Comparison of ENCODE assay signal across 28 cellular contexts in the genomic region with DNA sequence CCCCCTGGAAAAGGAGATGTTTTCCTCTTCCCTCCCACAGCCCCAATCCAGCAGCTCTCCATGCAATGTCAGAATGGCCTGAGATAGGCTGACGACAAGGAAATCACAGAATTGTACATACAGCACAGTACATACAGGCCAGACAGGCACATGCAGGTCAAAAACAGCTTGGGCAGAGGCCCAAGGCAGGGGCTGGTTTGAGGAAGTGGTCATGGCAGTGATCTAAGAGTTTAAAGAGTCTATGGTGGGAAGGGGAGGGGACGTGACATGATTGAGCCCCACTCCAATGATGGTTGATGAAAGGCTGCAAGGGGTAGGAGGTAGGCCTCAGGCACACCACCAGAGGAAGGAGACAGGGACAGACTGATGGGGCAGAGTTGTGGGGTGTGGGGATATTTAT. TPM values are rescaled to one million over a fixed set of nuclear protein-coding genes. Genes with fewer than 3 reads are reported as not detected.
DNase-seq lines count a peak whose midpoint lies in the region; ATAC-seq and TF ChIP-seq lines count a peak whose summit lies in the region.
"Had no signal": no experiment of that assay in that cellular context is flagged by ENCODE, and none has a peak within 500 bp of the region (broad histone marks: within the 10 kb centered on the region; RNA-seq: fewer than 3 reads in every experiment).

No MANE protein-coding gene starts in this region.

- no peaks in the 10 kb centered on the region for H3F3A ChIP-seq in SK-N-SH (replicated peaks; ENCODE audit: insufficient read depth)

- H3K27me3 ChIP-seq in BLaER1 (no peaks in the 10 kb centered on the region), SK-N-SH (ENCODE audit: insufficient read depth) (no peaks in the 10 kb centered on the region)
- H3K27me3 ChIP-seq: breast epithelium, esophagus muscularis mucosa, hepatocyte, spleen had no signal

- H3K4me3 ChIP-seq in BLaER1 = no peak overlapping the region
- no peak overlapping the region for H3K4me3 ChIP-seq in SK-N-SH (ENCODE audit: low read depth in 2 of 2, low read length in 1 of 2)
- H3K4me3 ChIP-seq: breast epithelium, esophagus muscularis mucosa, hepatocyte, spleen had no signal

- TF ChIP-seq RAD21 in SK-N-SH (IDR thresholded peaks at IDR 0.05; ENCODE audit: low read length) = no peak

- no peaks in the 10 kb centered on the region for H3K9me3 Mint-ChIP-seq in HFFc6
- H3K9me3 Mint-ChIP-seq in WTC11 = no peaks in the 10 kb centered on the region
- H3K9me3 Mint-ChIP-seq in endothelial cell (ENCODE audit: unreplicated experiment) = no peaks in the 10 kb centered on the region
- H3K9me3 Mint-ChIP-seq: activated naive CD4-positive, alpha-beta T cell treated with anti-CD3 and anti-CD28 coated beads, Interleukin-2, amount 10 ng/mL, durations not matched to agents 7 days and 5 days; endodermal cell had no signal

- CTCF ChIA-PET in WTC11 (lab: Charles Lee) (interaction anchor here (1.8 to 3.2 kb wide), 2 partner anchors 15 to 42 kb away, joined by 7 to 35 read pairs; no protein-coding TSS in a partner anchor), SK-N-SH (lab: Yijun Ruan, JAX) (interaction anchor here (2.2 to 2.3 kb wide), 2 partner anchors 16 to 41 kb away, joined by 11 to 14 read pairs; no protein-coding TSS in a partner anchor)

- POLR2A ChIA-PET in WTC11 (lab: Charles Lee) (interaction anchor here (1.7 kb wide), 1 partner anchor 15 kb away, joined by 7 read pairs; no protein-coding TSS in a partner anchor), SK-N-SH (lab: Yijun Ruan, JAX) (no interaction called here)

- H3K4me1 ChIP-seq in BLaER1 = peaks cover 52% of the 10 kb centered on the region
- peaks cover 12 to 39% of the 10 kb centered on the region in 2 experiments; a peak in 2 of 4 replicates for H3K4me1 ChIP-seq in SK-N-SH (ENCODE audit: control insufficient read depth in 1 of 2, insufficient read depth in 2 of 2, low read depth in 1 of 2, low read length in 1 of 2)

- peaks cover 80% of the 10 kb centered on the region for H3K36me3 ChIP-seq in BLaER1
- H3K36me3 ChIP-seq in SK-N-SH (replicated peaks in 1 of 2; ENCODE audit: control insufficient read depth in 1 of 2, insufficient read depth in 2 of 2, low read length in 1 of 2) = peaks cover 0 to 31% of the 10 kb centered on the region in 2 experiments
- H3K36me3 ChIP-seq: breast epithelium had no signal

- TF ChIP-seq CTCF in HFFc6 (IDR thresholded peaks at IDR 0.05) = no peak
- no peak for TF ChIP-seq CTCF in WTC11 (IDR thresholded peaks at IDR 0.05)
- TF ChIP-seq CTCF in endothelial cell (IDR thresholded peaks at IDR 0.05; ENCODE audit: unreplicated experiment) = no peak
- TF ChIP-seq CTCF in SK-N-SH (IDR thresholded peaks at IDR 0.05) = no peak

- H3K9ac ChIP-seq in BLaER1 = no peak overlapping the region
- H3K9ac ChIP-seq in SK-N-SH = no peak overlapping the region

- WGBS in SK-N-SH (ENCODE audit: low lambda C conversion rate) = 94% methylated on average over 2 of the region's 2 CpGs

- H3K4me3 Mint-ChIP-seq in HFFc6 (no peak overlapping the region), WTC11 (no peak overlapping the region), endothelial cell (ENCODE audit: unreplicated experiment) (no peak overlapping the region)
- H3K4me3 Mint-ChIP-seq: activated CD4-positive, alpha-beta T cell treated with anti-CD3 and anti-CD28 coated beads for 36 hours; activated naive CD4-positive, alpha-beta T cell treated with anti-CD3 and anti-CD28 coated beads, Interleukin-2, amount 10 ng/mL, durations not matched to agents 7 days and 5 days; endodermal cell had no signal

- peaks cover 13% of the 10 kb centered on the region for H3K36me3 Mint-ChIP-seq in HFFc6 (ENCODE audit: low read depth)
- peaks cover 12% of the 10 kb centered on the region for H3K36me3 Mint-ChIP-seq in WTC11
- peaks cover 49% of the 10 kb centered on the region for H3K36me3 Mint-ChIP-seq in endothelial cell (ENCODE audit: low read depth, unreplicated experiment)

- H3K27ac ChIP-seq in BLaER1 (no peak overlapping the region), SK-N-SH (ENCODE audit: low read depth in 2 of 2, low read length in 1 of 2) (no peak overlapping the region; a peak in 1 of 4 replicates)
- H3K27ac ChIP-seq: breast epithelium, esophagus muscularis mucosa, hepatocyte, spleen had no signal

- H2AFZ ChIP-seq in SK-N-SH (ENCODE audit: low read depth) = no peak overlapping the region
- H2AFZ ChIP-seq: hepatocyte had no signal

- peaks cover 6% of the 10 kb centered on the region for H3K27me3 Mint-ChIP-seq in HFFc6 (ENCODE audit: insufficient read depth)
- no peaks in the 10 kb centered on the region for H3K27me3 Mint-ChIP-seq in WTC11 (ENCODE audit: low read depth)
- peaks cover 5% of the 10 kb centered on the region for H3K27me3 Mint-ChIP-seq in endothelial cell (ENCODE audit: unreplicated experiment)
- H3K27me3 Mint-ChIP-seq: activated CD4-positive, alpha-beta T cell treated with anti-CD3 and anti-CD28 coated beads for 36 hours; activated naive CD4-positive, alpha-beta T cell treated with anti-CD3 and anti-CD28 coated beads, Interleukin-2, amount 10 ng/mL, durations not matched to agents 7 days and 5 days had no signal

- H3K4me1 Mint-ChIP-seq in HFFc6 (ENCODE audit: low read depth) (peaks cover 45% of the 10 kb centered on the region), WTC11 (peaks cover 46% of the 10 kb centered on the region), endothelial cell (ENCODE audit: unreplicated experiment) (peaks cover 47% of the 10 kb centered on the region)

- H4K20me1 ChIP-seq in BLaER1 = peaks cover 85% of the 10 kb centered on the region
- H4K20me1 ChIP-seq in SK-N-SH (ENCODE audit: insufficient read depth) = peaks cover 30% of the 10 kb centered on the region

- H3K9me3 ChIP-seq in BLaER1 (no peaks in the 10 kb centered on the region), SK-N-SH (no peaks in the 10 kb centered on the region)
- H3K9me3 ChIP-seq: breast epithelium, esophagus muscularis mucosa, spleen had no signal

- intact Hi-C loops in sciatic nerve (cut with DNase I) = no loop called here

- ATAC-seq in WTC11 (no peak), HG02571 (IDR thresholded peaks at IDR 0.05; ENCODE audit: unreplicated experiment) (no peak), sciatic nerve (no peak)
- ATAC-seq: activated CD4-positive, alpha-beta T cell treated with anti-CD3 and anti-CD28 coated beads for 36 hours; left cardiac atrium; Panc1; right cardiac atrium had no signal

- peak overlapping the region; percentile 39 for H3K4me2 ChIP-seq in BLaER1
- H3K4me2 ChIP-seq in SK-N-SH = no peak overlapping the region
- H3K4me2 ChIP-seq: hepatocyte had no signal

- H3K9me2 ChIP-seq in SK-N-SH = no peaks in the 10 kb centered on the region

- DNase-seq in HFFc6 (no peak), WTC11 (ENCODE audit: low spot score) (no peak), endothelial cell (ENCODE audit: low spot score) (no peak), SK-N-SH (no peak), sciatic nerve (ENCODE audit: low spot score) (no peak), A172 (ENCODE audit: low spot score) (no peak)
- DNase-seq: activated CD4-positive, alpha-beta T cell treated with anti-CD3 and anti-CD28 coated beads for 36 hours; activated naive CD4-positive, alpha-beta T cell treated with anti-CD3 and anti-CD28 coated beads, Interleukin-2, amount 10 ng/mL, durations not matched to agents 7 days and 5 days; activated T-cell treated with anti-CD3 and anti-CD28 coated beads, Interleukin-2, amount 50 U/mL, for 48 hours; cortex of kidney; endodermal cell; foreskin melanocyte; left cardiac atrium; mammary epithelial cell; NCI-H2029 treated with DMSO at 0.1 percent for 48 hours; NCI-H526; NK-92 treated with Interleukin-12 subunit alpha and Interleukin-12 subunit beta, amount 100 ng/mL, for 24 hours; right cardiac atrium; SHP77; spleen; T-helper 1 cell; trophoblast cell had no signal

- peaks cover 44% of the 10 kb centered on the region for H3K79me2 ChIP-seq in SK-N-SH (ENCODE audit: insufficient read depth)

- TF ChIP-seq EP300 in SK-N-SH (IDR thresholded peaks at IDR 0.05; ENCODE audit: borderline replicate concordance in 1 of 2, low read depth in 1 of 2, low read length in 1 of 2) = no peak

- H3K27ac Mint-ChIP-seq in HFFc6 = peak overlapping the region; percentile 14; the same call in 1 of the 2 replicates
- peak overlapping the region; percentile 42; the same call in 1 of the 2 replicates for H3K27ac Mint-ChIP-seq in WTC11
- H3K27ac Mint-ChIP-seq in endothelial cell (ENCODE audit: unreplicated experiment) = peak overlapping the region; percentile 77
- H3K27ac Mint-ChIP-seq: activated CD4-positive, alpha-beta T cell treated with anti-CD3 and anti-CD28 coated beads for 36 hours; activated naive CD4-positive, alpha-beta T cell treated with anti-CD3 and anti-CD28 coated beads, Interleukin-2, amount 10 ng/mL, durations not matched to agents 7 days and 5 days had no signal

RNA-seq across cellular contexts. Expression of gene DCTN1, which starts 4.3 kb away (rescaled TPM):
- 100 to 1,000 TPM; 222 to 286 (median 236) TPM for total RNA-seq in HFFc6 (2021; fragmentation: NEBNext Ultra II Directional; extraction: Animal tissue kit (Norgen Biotek cat#: 25700))
- total RNA-seq in WTC11 (2021) (165 to 179 TPM (median 168 TPM) in 3 replicates), endothelial cell (ENCODE audit: unreplicated experiment) (244 TPM), sciatic nerve (146 TPM)
- 88.9 and 91.1 TPM in 2 replicates for polyA plus RNA-seq in SK-N-SH (2012; rRNA removed)
- 56.4 and 68.3 TPM in 2 replicates for polyA plus RNA-seq in SK-N-SH (2012; cell fraction: cytosol; rRNA removed)
- polyA plus RNA-seq in SK-N-SH (2012; cell fraction: nucleus; rRNA removed) = 117 and 122 TPM in 2 replicates
- total RNA-seq in A172 (2014; rRNA removed; shearing (Covaris generic)) = 105 and 123 TPM in 2 replicates

RNA-seq across cellular contexts. Expression of gene SLC4A5, which starts 32.6 kb away (rescaled TPM):
- total RNA-seq in HFFc6 (2021; fragmentation: NEBNext Ultra II Directional; extraction: Animal tissue kit (Norgen Biotek cat#: 25700)) = under 1 TPM in 3 of 6 experiments, not detected in 3; 0.19 to 0.40 (median 0.31) TPM
- total RNA-seq in WTC11 (2021) (0.62 to 1.8 TPM (median 1.2 TPM) in 3 replicates), endothelial cell (ENCODE audit: unreplicated experiment) (4.2 TPM), sciatic nerve (12.6 TPM)
- polyA plus RNA-seq in SK-N-SH (2012; rRNA removed) = 0.25 and 1.1 TPM in 2 replicates
- polyA plus RNA-seq in SK-N-SH (2012; cell fraction: cytosol; rRNA removed) = 0.24 and 0.41 TPM in 2 replicates
- polyA plus RNA-seq in SK-N-SH (2012; cell fraction: nucleus; rRNA removed) = 2.4 and 4.1 TPM in 2 replicates
- total RNA-seq in A172 (2014; rRNA removed; shearing (Covaris generic)) = 0.07 TPM in 1 of 2 replicates, not detected in the other

RNA-seq across cellular contexts. Expression of gene C2orf81, which starts 45.6 kb away (rescaled TPM):
- 1 to 10 TPM in 5 of 6 experiments, under 1 TPM in 1; 0.53 to 2.3 (median 1.4) TPM for total RNA-seq in HFFc6 (2021; fragmentation: NEBNext Ultra II Directional; extraction: Animal tissue kit (Norgen Biotek cat#: 25700))
- total RNA-seq in WTC11 (2021) (2.9 to 3.6 TPM (median 3.3 TPM) in 3 replicates), endothelial cell (ENCODE audit: unreplicated experiment) (5.0 TPM), sciatic nerve (4.4 TPM)
- 1.2 and 2.5 TPM in 2 replicates for polyA plus RNA-seq in SK-N-SH (2012; rRNA removed)
- polyA plus RNA-seq in SK-N-SH (2012; cell fraction: cytosol; rRNA removed) = 0.85 and 2.1 TPM in 2 replicates
- polyA plus RNA-seq in SK-N-SH (2012; cell fraction: nucleus; rRNA removed) = 3.4 and 4.9 TPM in 2 replicates
- total RNA-seq in A172 (2014; rRNA removed; shearing (Covaris generic)) = 2.3 and 3.5 TPM in 2 replicates

RNA-seq across cellular contexts. Expression of gene WDR54, which starts 45.7 kb away (rescaled TPM):
- 10 to 100 TPM; 30.7 to 37.7 (median 33.4) TPM for total RNA-seq in HFFc6 (2021; fragmentation: NEBNext Ultra II Directional; extraction: Animal tissue kit (Norgen Biotek cat#: 25700))
- total RNA-seq in WTC11 (2021) (55.2 to 95.7 TPM (median 89.3 TPM) in 3 replicates), endothelial cell (ENCODE audit: unreplicated experiment) (34.1 TPM), sciatic nerve (14.0 TPM)
- 50.7 and 61.6 TPM in 2 replicates for polyA plus RNA-seq in SK-N-SH (2012; rRNA removed)
- polyA plus RNA-seq in SK-N-SH (2012; cell fraction: cytosol; rRNA removed) = 26.2 and 39.5 TPM in 2 replicates
- polyA plus RNA-seq in SK-N-SH (2012; cell fraction: nucleus; rRNA removed) = 54.2 and 62.7 TPM in 2 replicates
- 72.9 and 84.5 TPM in 2 replicates for total RNA-seq in A172 (2014; rRNA removed; shearing (Covaris generic))

Comparison
In these comparisons a context has a peak if more than half of its experiments do, and no peak if none do; other contexts are left out.
1. H3K27ac Mint-ChIP-seq: peak in every context shown above with its lines; median percentile 77 in endothelial cell; 42 in WTC11; 14 in HFFc6.